8 cellular contexts compared by ENCODE assay signal in genomic region chr15:45573961-45574629, GRCh38. TPM values are rescaled to one million over a fixed set of nuclear protein-coding genes. Genes with fewer than 3 reads are reported as not detected.
DNase-seq lines count a peak whose midpoint lies in the region; ATAC-seq and TF ChIP-seq lines count a peak whose summit lies in the region.

No MANE protein-coding gene starts in this region.

- no peak for ATAC-seq in HG03457 (IDR thresholded peaks at IDR 0.05; ENCODE audit: unreplicated experiment)

- no peak overlapping the region for H3K27ac ChIP-seq in osteoblast (ENCODE audit: low read depth, low read length)

- no peaks in the 10 kb centered on the region for H3K4me1 ChIP-seq in osteoblast (ENCODE audit: insufficient read depth, low read length)

- H3K36me3 ChIP-seq in osteoblast (ENCODE audit: insufficient read depth, low read length) = no peaks in the 10 kb centered on the region

- peaks cover 9% of the 10 kb centered on the region for H3K27me3 ChIP-seq in osteoblast (ENCODE audit: insufficient read depth, low read length)

- H4K20me1 ChIP-seq in osteoblast (ENCODE audit: insufficient read depth, low read length) = no peaks in the 10 kb centered on the region

- DNase-seq in NK-92 treated with Interleukin-12 subunit alpha and Interleukin-12 subunit beta, amount 100 ng/mL, for 24 hours (lab: John Stamatoyannopoulos, UW) = peak; percentile 5
- no peak for DNase-seq in NK-92 (lab: John Stamatoyannopoulos, UW; ENCODE audit: unreplicated experiment)
- DNase-seq in NCI-H69 (lab: John Stamatoyannopoulos, UW) = peak; percentile 43
- DNase-seq in ecto neural progenitor cell (ENCODE audit: low spot score) = peak; percentile 85
- DNase-seq in osteoblast (ENCODE audit: insufficient read length, low spot score, missing footprints) = no peak
- DNase-seq in CD1c-positive myeloid dendritic cell (ENCODE audit: extremely low spot score) = no peak
- no peak for DNase-seq in DMS153 treated with DMSO at 0.1 percent for 48 hours (lab: John Stamatoyannopoulos, UW; ENCODE audit: unreplicated experiment)

- H3K79me2 ChIP-seq in osteoblast (ENCODE audit: insufficient read depth, low read length) = no peaks in the 10 kb centered on the region

- no peak overlapping the region for H3K4me3 ChIP-seq in osteoblast (ENCODE audit: insufficient read depth, low read length)

- H2AFZ ChIP-seq in osteoblast (ENCODE audit: low read length) = no peak overlapping the region

- no peak overlapping the region for H3K4me2 ChIP-seq in osteoblast (ENCODE audit: insufficient read depth, low read length)

- TF ChIP-seq CTCF in osteoblast (IDR thresholded peaks at IDR 0.05; ENCODE audit: extremely low read depth, low read depth, low read length) = peak; percentile 39

- no peaks in the 10 kb centered on the region for H3K9me3 ChIP-seq in osteoblast (ENCODE audit: low read depth, low read length)

RNA-seq across cellular contexts. Expression of gene BLOC1S6, which starts 13.1 kb away (rescaled TPM):
- 103 and 104 TPM in 2 replicates for total RNA-seq in osteoblast

RNA-seq across cellular contexts. Expression of gene SLC30A4, which starts 51.5 kb away (rescaled TPM):
- 17.4 and 19.5 TPM in 2 replicates for total RNA-seq in osteoblast

Comparison
In these comparisons a context has a peak if more than half of its experiments do, and no peak if none do; other contexts are left out.
1. DNase-seq: peak in NK-92 treated with Interleukin-12 subunit alpha and Interleukin-12 subunit beta, amount 100 ng/mL, for 24 hours (single experiment), NCI-H69 (single experiment) and ecto neural progenitor cell (single experiment); none in NK-92 (single experiment), osteoblast (single experiment), CD1c-positive myeloid dendritic cell (single experiment) and DMS153 treated with DMSO at 0.1 percent for 48 hours (single experiment).